Comparison of ENCODE assay signal across 8 cellular contexts in the genomic region with DNA sequence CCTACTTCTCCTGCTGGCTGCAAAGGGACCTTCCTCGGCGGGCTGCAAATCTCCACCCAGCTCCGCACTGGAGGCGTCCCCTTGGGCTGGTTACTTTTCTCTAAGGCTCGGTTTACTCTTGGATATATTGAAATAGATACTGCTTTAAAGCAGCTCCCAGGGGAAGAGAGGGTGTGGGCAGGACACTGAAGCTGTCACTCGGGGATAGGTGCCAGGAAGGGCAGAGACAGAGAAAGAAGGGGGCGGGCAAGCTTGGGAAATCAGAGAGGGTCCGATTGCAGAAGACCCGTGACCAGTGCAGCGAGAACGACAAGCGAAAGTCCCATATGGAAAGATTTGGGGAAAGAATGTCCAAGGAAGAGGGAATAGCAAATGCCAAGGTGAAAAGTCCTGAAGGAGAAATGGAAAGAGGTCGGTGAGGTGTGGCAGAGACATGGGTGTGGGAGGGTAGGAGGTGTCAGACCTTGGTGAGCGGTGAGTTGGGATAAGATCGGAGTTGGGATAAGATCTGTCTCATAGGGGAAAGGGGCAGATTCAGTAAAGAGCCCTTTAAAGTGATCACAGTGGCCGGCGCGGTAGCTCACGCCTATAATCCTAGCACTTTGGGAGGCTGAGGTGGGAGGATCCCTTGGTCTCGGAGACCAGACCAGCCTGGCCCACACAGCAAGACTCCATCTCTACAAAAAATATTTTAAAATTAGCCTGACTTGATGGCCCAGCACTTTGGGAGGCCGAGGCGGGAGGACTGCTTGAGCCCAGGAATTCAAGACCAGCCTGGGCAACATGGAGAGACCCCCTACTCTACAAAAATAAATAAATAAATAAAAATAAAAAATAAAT. TPM values are rescaled to one million over a fixed set of nuclear protein-coding genes. Genes with fewer than 3 reads are reported as not detected.
DNase-seq lines count a peak whose midpoint lies in the region; TF ChIP-seq lines count a peak whose summit lies in the region.

No MANE protein-coding gene starts in this region.

- no TSS peak for BruUV-seq in A673 (replicated peaks; lab: Mats Ljungman, UMichigan)

- peak overlapping the region; percentile 64 for H3K4me3 ChIP-seq in A673 (ENCODE audit: low read depth, low read length, poor library complexity, severe bottlenecking)
- H3K4me3 ChIP-seq in mesodermal cell (ENCODE audit: extremely low read depth, insufficient read depth, low read length, poor library complexity, severe bottlenecking) = peak overlapping the region; percentile 84

- H3K36me3 ChIP-seq in A673 (ENCODE audit: insufficient read depth, low read length, poor library complexity, severe bottlenecking) = peaks cover 20% of the 10 kb centered on the region
- H3K36me3 ChIP-seq in mesodermal cell (ENCODE audit: control insufficient read depth, insufficient read depth, low read length) = peaks cover 26% of the 10 kb centered on the region

- POLR2A ChIA-PET in A673 (lab: Charles Lee; ENCODE audit: low non-redundant PET) = interaction anchor here (0.6 to 1.0 kb wide), 2 partner anchors 10 to 511 kb away, joined by 3 read pairs; no protein-coding TSS in a partner anchor

- no peak for TF ChIP-seq EP300 in Ishikawa (IDR thresholded peaks at IDR 0.05; ENCODE audit: borderline replicate concordance)

- DNase-seq in A673 (ENCODE audit: low spot score) (no peak), cerebellum (ENCODE audit: low spot score) (peak; percentile 66), GOT3 (lab: John Stamatoyannopoulos, UW) (no peak), 8988T (no peak), DMS53 (lab: John Stamatoyannopoulos, UW) (no peak)
- no peak for DNase-seq in central memory CD4-positive, alpha-beta T cell

- H3K27ac ChIP-seq in A673 (ENCODE audit: low read depth, low read length, poor library complexity, severe bottlenecking) (peak overlapping the region; percentile 87), mesodermal cell (ENCODE audit: low read depth, low read length, severe bottlenecking) (no peak overlapping the region)

- 44 to 55% methylated on average over 12 to 17 of the region's 22 CpGs for WGBS in mesodermal cell (ENCODE audit: insufficient coverage in 2 of 2), 2 experiments

- H3K27me3 ChIP-seq in A673 (replicated peaks; ENCODE audit: insufficient read depth, low read depth, low read length, poor library complexity) = no peaks in the 10 kb centered on the region

- intact Hi-C loops in A673 (cut with micrococcal nuclease; ENCODE audit: unreplicated experiment) = loop anchor here (2.0 kb wide), 1 partner anchor 66 kb away; the partner anchor contains the start of gene GET3

- TF ChIP-seq CTCF in A673 (conservative IDR thresholded peaks at IDR 0.05; ENCODE audit: low read depth, low read length) = no peak

- CTCF ChIA-PET in A673 (lab: Charles Lee) = interaction anchor here (1.4 kb wide), 1 partner anchor 45 kb away, joined by 3 read pairs; no protein-coding TSS in a partner anchor

- TF ChIP-seq RAD21 in Ishikawa (IDR thresholded peaks at IDR 0.05; ENCODE audit: low read depth) = no peak

- H3K9me3 ChIP-seq in A673 (ENCODE audit: low read depth, low read length, poor library complexity, severe bottlenecking) = no peaks in the 10 kb centered on the region
- no peaks in the 10 kb centered on the region for H3K9me3 ChIP-seq in mesodermal cell (ENCODE audit: control insufficient read depth, low read length)

- H3K4me1 ChIP-seq in A673 (ENCODE audit: insufficient read depth, low read length, poor library complexity, severe bottlenecking) (peaks cover 18% of the 10 kb centered on the region), mesodermal cell (ENCODE audit: control insufficient read depth, insufficient read depth, low read length, poor library complexity, severe bottlenecking) (peaks cover 13% of the 10 kb centered on the region)

TF ChIP-seq in Ishikawa, 13 proteins besides CTCF, POLR2A, EP300 and RAD21:
- TF ChIP-seq NFIC (IDR thresholded peaks at IDR 0.05) (no peak), TCF12 (IDR thresholded peaks at IDR 0.05; ENCODE audit: low read depth) (no peak), CREB1 (IDR thresholded peaks at IDR 0.05; ENCODE audit: low read depth) (no peak), TEAD4 (IDR thresholded peaks at IDR 0.05) (0 out of 2 replicates have a peak, but pooled peaks have one; percentile 1), CEBPB (IDR thresholded peaks at IDR 0.05) (no peak), TAF1 (IDR thresholded peaks at IDR 0.05; ENCODE audit: low read depth) (no peak)
- TF ChIP-seq, protein P1, sequence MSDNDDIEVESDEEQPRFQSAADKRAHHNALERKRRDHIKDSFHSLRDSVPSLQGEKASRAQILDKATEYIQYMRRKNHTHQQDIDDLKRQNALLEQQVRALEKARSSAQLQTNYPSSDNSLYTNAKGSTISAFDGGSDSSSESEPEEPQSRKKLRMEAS (IDR thresholded peaks at IDR 0.05) = no peak
- TF ChIP-seq, protein P2, sequence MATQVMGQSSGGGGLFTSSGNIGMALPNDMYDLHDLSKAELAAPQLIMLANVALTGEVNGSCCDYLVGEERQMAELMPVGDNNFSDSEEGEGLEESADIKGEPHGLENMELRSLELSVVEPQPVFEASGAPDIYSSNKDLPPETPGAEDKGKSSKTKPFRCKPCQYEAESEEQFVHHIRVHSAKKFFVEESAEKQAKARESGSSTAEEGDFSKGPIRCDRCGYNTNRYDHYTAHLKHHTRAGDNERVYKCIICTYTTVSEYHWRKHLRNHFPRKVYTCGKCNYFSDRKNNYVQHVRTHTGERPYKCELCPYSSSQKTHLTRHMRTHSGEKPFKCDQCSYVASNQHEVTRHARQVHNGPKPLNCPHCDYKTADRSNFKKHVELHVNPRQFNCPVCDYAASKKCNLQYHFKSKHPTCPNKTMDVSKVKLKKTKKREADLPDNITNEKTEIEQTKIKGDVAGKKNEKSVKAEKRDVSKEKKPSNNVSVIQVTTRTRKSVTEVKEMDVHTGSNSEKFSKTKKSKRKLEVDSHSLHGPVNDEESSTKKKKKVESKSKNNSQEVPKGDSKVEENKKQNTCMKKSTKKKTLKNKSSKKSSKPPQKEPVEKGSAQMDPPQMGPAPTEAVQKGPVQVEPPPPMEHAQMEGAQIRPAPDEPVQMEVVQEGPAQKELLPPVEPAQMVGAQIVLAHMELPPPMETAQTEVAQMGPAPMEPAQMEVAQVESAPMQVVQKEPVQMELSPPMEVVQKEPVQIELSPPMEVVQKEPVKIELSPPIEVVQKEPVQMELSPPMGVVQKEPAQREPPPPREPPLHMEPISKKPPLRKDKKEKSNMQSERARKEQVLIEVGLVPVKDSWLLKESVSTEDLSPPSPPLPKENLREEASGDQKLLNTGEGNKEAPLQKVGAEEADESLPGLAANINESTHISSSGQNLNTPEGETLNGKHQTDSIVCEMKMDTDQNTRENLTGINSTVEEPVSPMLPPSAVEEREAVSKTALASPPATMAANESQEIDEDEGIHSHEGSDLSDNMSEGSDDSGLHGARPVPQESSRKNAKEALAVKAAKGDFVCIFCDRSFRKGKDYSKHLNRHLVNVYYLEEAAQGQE (IDR thresholded peaks at IDR 0.05; ENCODE audit: low read depth) = no peak

RNA-seq across cellular contexts. Expression of gene THSD8, which starts 0.6 kb away (rescaled TPM):
- total RNA-seq in A673 (2021) (45.2 and 53.4 TPM in 2 replicates), cerebellum (not detected)
- polyA plus RNA-seq in mesodermal cell (2013, experiment 1 of 2) = 10.8 TPM
- 12.0 TPM for polyA plus RNA-seq in mesodermal cell (2013, experiment 2 of 2)

RNA-seq across cellular contexts. Expression of gene PRDX2, which starts 0.9 kb away (rescaled TPM):
- total RNA-seq in A673 (2021) (406 and 429 TPM in 2 replicates), cerebellum (150 TPM)
- 265 TPM for polyA plus RNA-seq in mesodermal cell (2013, experiment 1 of 2)
- polyA plus RNA-seq in mesodermal cell (2013, experiment 2 of 2) = 218 TPM

RNA-seq across cellular contexts. Expression of gene RNASEH2A, which starts 3.9 kb away (rescaled TPM):
- 97.7 and 99.7 TPM in 2 replicates for total RNA-seq in A673 (2021)
- 13.6 TPM for total RNA-seq in cerebellum
- polyA plus RNA-seq in mesodermal cell (2013, experiment 1 of 2) = 38.9 TPM
- 30.3 TPM for polyA plus RNA-seq in mesodermal cell (2013, experiment 2 of 2)

RNA-seq across cellular contexts. Expression of gene JUNB, which starts 11.2 kb away (rescaled TPM):
- total RNA-seq in A673 (2021) (27.7 and 28.6 TPM in 2 replicates), cerebellum (9.0 TPM)
- polyA plus RNA-seq in mesodermal cell (2013, experiment 1 of 2) = 45.4 TPM
- polyA plus RNA-seq in mesodermal cell (2013, experiment 2 of 2) = 29.8 TPM

RNA-seq across cellular contexts. Expression of gene HOOK2, which starts 27.1 kb away (rescaled TPM):
- total RNA-seq in A673 (2021) = 25.8 and 34.1 TPM in 2 replicates
- 21.7 TPM for total RNA-seq in cerebellum
- polyA plus RNA-seq in mesodermal cell (2013, experiment 1 of 2) = 28.7 TPM
- 27.5 TPM for polyA plus RNA-seq in mesodermal cell (2013, experiment 2 of 2)

Comparison
In these comparisons a context has a peak if more than half of its experiments do, and no peak if none do; other contexts are left out.
1. RNA of gene THSD8, which starts 0.6 kb away (total RNA-seq): 45.2 to 53.4 TPM in A673; not detected in cerebellum (single experiment); every median in the first group is over 10 times any median in the second.